9 cellular contexts compared by ENCODE assay signal in the genomic region with DNA sequence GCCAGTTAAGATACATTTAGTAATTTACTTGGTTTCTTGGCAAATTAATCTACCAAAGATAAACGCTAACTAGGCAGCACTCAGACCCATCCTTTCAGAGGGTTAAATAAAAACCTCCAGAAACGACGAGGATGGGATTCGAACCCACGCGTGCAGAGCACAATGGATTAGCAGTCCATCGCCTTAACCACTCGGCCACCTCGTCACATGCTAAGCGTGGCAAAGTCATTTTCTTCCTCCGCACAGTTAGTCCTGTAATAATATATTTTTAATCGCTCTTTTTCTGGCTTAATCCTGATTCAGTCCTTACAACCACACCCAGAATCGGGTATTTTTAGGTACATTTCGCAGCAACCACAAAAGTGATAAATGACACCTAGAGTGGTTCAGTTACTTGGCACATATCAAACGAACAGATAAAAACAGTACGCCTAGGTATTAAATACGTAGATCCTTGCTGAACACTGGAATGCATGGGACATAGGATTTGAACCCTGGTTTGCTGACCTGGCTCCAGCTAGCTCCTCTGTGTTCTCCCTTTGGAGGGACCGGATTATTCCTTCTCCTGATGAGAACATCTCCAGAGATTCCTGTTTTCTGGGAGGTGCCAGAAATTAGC.
DNase-seq lines count a peak whose midpoint lies in the region; ATAC-seq, FAIRE-seq and TF ChIP-seq lines count a peak whose summit lies in the region.
"Had no signal": no experiment of that assay in that cellular context is flagged by ENCODE, and none has a peak within 500 bp of the region (broad histone marks: within the 10 kb centered on the region; RNA-seq: fewer than 3 reads in every experiment).

No MANE protein-coding gene starts in this region.

- SMC1A ChIA-PET in GM12878 (lab: Charles Lee; ENCODE audit: uncharacterized antibody, unreplicated experiment) = no interaction called here

- TF ChIP-seq EP300 in GM12878 (IDR thresholded peaks at IDR 0.05; ENCODE audit: borderline replicate concordance in 1 of 2, control insufficient read depth in 1 of 2, low read depth in 2 of 2, low read length in 2 of 2) = no peak

- H2AFZ ChIP-seq in GM12878 (ENCODE audit: control insufficient read depth, low read depth, low read length) = no peak overlapping the region

- in situ Hi-C loops in GM12878 (cut with MboI) = no loop called here

- H3K4me3 Mint-ChIP-seq in CD8-positive, alpha-beta memory T cell = peak overlapping the region in 1 of 7 donors; percentile 18

- no peak for TF ChIP-seq CTCF in GM12878 (IDR thresholded peaks at IDR 0.05 in 2 of 3, conservative IDR thresholded peaks at IDR 0.05 in 1 of 3; ENCODE audit: control insufficient read depth in 2 of 3, extremely low read depth in 1 of 3, insufficient read depth in 1 of 3, low read depth in 3 of 3, low read length in 3 of 3)

- WGBS in GM12878 (ENCODE audit: insufficient coverage, insufficient replicate concordance, low lambda C conversion rate, missing lambda C conversion rate) = 23% methylated on average over 18 of the region's 18 CpGs
- WGBS in mesodermal cell (ENCODE audit: insufficient coverage in 2 of 2), 2 experiments = 3 to 4% methylated on average over 13 to 17 of the region's 18 CpGs

- H4K20me1 ChIP-seq in GM12878 (ENCODE audit: control insufficient read depth, insufficient read depth) = no peaks in the 10 kb centered on the region

- peak overlapping the region; percentile 17; the same call in 1 of the 2 replicates for H3K4me2 ChIP-seq in GM12878 (ENCODE audit: control insufficient read depth, insufficient read depth)

- no peaks in the 10 kb centered on the region for H3K27me3 ChIP-seq in GM12878 (replicated peaks in 1 of 2; ENCODE audit: control insufficient read depth in 2 of 2, insufficient read depth in 2 of 2, low read length in 1 of 2)
- no peaks in the 10 kb centered on the region for H3K27me3 ChIP-seq in CD8-positive, alpha-beta memory T cell (ENCODE audit: insufficient read depth, low read length, poor library complexity, severe bottlenecking)

- H3K9me3 ChIP-seq in GM12878 (replicated peaks; ENCODE audit: control insufficient read depth, insufficient read depth, low read length) (no peaks in the 10 kb centered on the region; the same call in 2 of the 3 replicates), mesodermal cell (ENCODE audit: control insufficient read depth, low read length) (no peaks in the 10 kb centered on the region)
- H3K9me3 ChIP-seq in CD8-positive, alpha-beta memory T cell (ENCODE audit: low read length) = no peaks in the 10 kb centered on the region

- no peak overlapping the region for H3K27ac Mint-ChIP-seq in CD8-positive, alpha-beta memory T cell

- no TSS peak for BruUV-seq in GM12878 (replicated peaks; lab: Mats Ljungman, UMichigan)

- no peak for TF ChIP-seq RAD21 in GM12878 (IDR thresholded peaks at IDR 0.05; ENCODE audit: insufficient read depth, low read depth, low read length)

- CTCF ChIA-PET in GM12878 (lab: Yijun Ruan, JAX) = no interaction called here
- CTCF ChIA-PET in CD8-positive, alpha-beta memory T cell (lab: Charles Lee) = no interaction called here

- no peak for FAIRE-seq in GM12878 (lab: Jason Lieb, UNC)
- FAIRE-seq: colon had no signal

- TF ChIP-seq POLR2A in GM12878 (IDR thresholded peaks at IDR 0.05; ENCODE audit: low read depth, low read length) = no peak

- peaks cover 0 to 9% (median 3%) of the 10 kb centered on the region in 5 donors for H3K9me3 Mint-ChIP-seq in CD8-positive, alpha-beta memory T cell

- H3K4me3 ChIP-seq in GM12878 (peak overlapping the region; percentile 28; the same call in 1 of the 2 replicates), mesodermal cell (ENCODE audit: extremely low read depth, insufficient read depth, low read length, poor library complexity, severe bottlenecking) (peak overlapping the region; percentile 54)
- H3K4me3 ChIP-seq in CD8-positive, alpha-beta memory T cell (ENCODE audit: low read length) = no peak overlapping the region

- RAD21 ChIA-PET in GM12878 (lab: Charles Lee; ENCODE audit: unreplicated experiment) = no interaction called here

- POLR2A ChIA-PET in GM12878 (lab: Charles Lee) = no interaction called here
- POLR2A ChIA-PET in CD8-positive, alpha-beta memory T cell (lab: Charles Lee) = no interaction called here

- H3K27ac ChIP-seq in GM12878 (ENCODE audit: control insufficient read depth, insufficient read depth) (no peak overlapping the region), mesodermal cell (ENCODE audit: low read depth, low read length, severe bottlenecking) (no peak overlapping the region)
- H3K27ac ChIP-seq in CD8-positive, alpha-beta memory T cell (ENCODE audit: low read depth, low read length) = no peak overlapping the region

- H3K36me3 Mint-ChIP-seq in CD8-positive, alpha-beta memory T cell = peaks cover 0 to 4% (median 0%) of the 10 kb centered on the region in 3 donors

- no peaks in the 10 kb centered on the region for H3K4me1 Mint-ChIP-seq in CD8-positive, alpha-beta memory T cell

- intact Hi-C loops in left cardiac atrium (cut with DNase I) = no loop called here
- intact Hi-C loops in left ventricle myocardium superior (cut with micrococcal nuclease) = no loop called here
- intact Hi-C loops in GM12878 (cut with micrococcal nuclease; ENCODE audit: unreplicated experiment) = no loop called here

- DNase-seq in left cardiac atrium = no peak
- no peak for DNase-seq in left ventricle myocardium superior
- DNase-seq in NCI-H524 treated with DMSO at 0.1 percent for 48 hours (lab: John Stamatoyannopoulos, UW) = peak; percentile 84
- no peak for DNase-seq in GM12878 (ENCODE audit: low read depth, low spot score)
- DNase-seq in CD8-positive, alpha-beta memory T cell = no peak
- no peak for DNase-seq in NCI-H510A treated with DMSO at 0.1 percent for 48 hours (lab: John Stamatoyannopoulos, UW)

- ATAC-seq in left cardiac atrium (peak; percentile 34 to 80), left ventricle myocardium superior (no peak), GM12878 (peak; percentile 73), HG03565 (IDR thresholded peaks at IDR 0.05; ENCODE audit: unreplicated experiment) (no peak)

- peaks cover 33 to 52% of the 10 kb centered on the region in 2 donors for H3K27me3 Mint-ChIP-seq in CD8-positive, alpha-beta memory T cell

- H3K4me1 ChIP-seq in GM12878 (ENCODE audit: control insufficient read depth, insufficient read depth, low read length) (no peaks in the 10 kb centered on the region), mesodermal cell (ENCODE audit: control insufficient read depth, insufficient read depth, low read length, poor library complexity, severe bottlenecking) (no peaks in the 10 kb centered on the region)
- no peaks in the 10 kb centered on the region for H3K4me1 ChIP-seq in CD8-positive, alpha-beta memory T cell (ENCODE audit: insufficient read depth, low read length)

- no peak overlapping the region for H3K9ac ChIP-seq in GM12878 (ENCODE audit: control insufficient read depth, insufficient read depth, low read length)

- H3K79me2 ChIP-seq in GM12878 (ENCODE audit: control insufficient read depth, insufficient read depth, low read length) = no peaks in the 10 kb centered on the region

- H3K36me3 ChIP-seq in GM12878 (ENCODE audit: control insufficient read depth in 2 of 2, insufficient read depth in 2 of 2, low read length in 1 of 2) (no peaks in the 10 kb centered on the region), mesodermal cell (ENCODE audit: control insufficient read depth, insufficient read depth, low read length) (no peaks in the 10 kb centered on the region)
- H3K36me3 ChIP-seq in CD8-positive, alpha-beta memory T cell (ENCODE audit: insufficient read depth, low read length) = no peaks in the 10 kb centered on the region

TF ChIP-seq in GM12878, 131 proteins besides CTCF, POLR2A, EP300 and RAD21:
- peak; percentile 74; the same call in 1 of the 2 replicates for TF ChIP-seq ZNF24 (IDR thresholded peaks at IDR 0.05)
- TF ChIP-seq, protein P1, sequence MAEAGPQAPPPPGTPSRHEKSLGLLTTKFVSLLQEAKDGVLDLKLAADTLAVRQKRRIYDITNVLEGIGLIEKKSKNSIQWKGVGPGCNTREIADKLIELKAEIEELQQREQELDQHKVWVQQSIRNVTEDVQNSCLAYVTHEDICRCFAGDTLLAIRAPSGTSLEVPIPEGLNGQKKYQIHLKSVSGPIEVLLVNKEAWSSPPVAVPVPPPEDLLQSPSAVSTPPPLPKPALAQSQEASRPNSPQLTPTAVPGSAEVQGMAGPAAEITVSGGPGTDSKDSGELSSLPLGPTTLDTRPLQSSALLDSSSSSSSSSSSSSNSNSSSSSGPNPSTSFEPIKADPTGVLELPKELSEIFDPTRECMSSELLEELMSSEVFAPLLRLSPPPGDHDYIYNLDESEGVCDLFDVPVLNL (IDR thresholded peaks at IDR 0.05; ENCODE audit: low read depth, low read length) = no peak
TF ChIP-seq in GM12878: peak in this region for 1.

Comparison
In these comparisons a context has a peak if more than half of its experiments do, and no peak if none do; other contexts are left out.
1. ATAC-seq: peak in left cardiac atrium (2 of 2) and GM12878 (single experiment); none in left ventricle myocardium superior (single experiment) and HG03565 (single experiment).